ENCODE assay signal across 13 cellular contexts in genomic region chr16:70661918-70662641, GRCh38. TPM values are rescaled to one million over a fixed set of nuclear protein-coding genes. Genes with fewer than 3 reads are reported as not detected.
DNase-seq lines count a peak whose midpoint lies in the region; ATAC-seq and TF ChIP-seq lines count a peak whose summit lies in the region.
"Had no signal": no experiment of that assay in that cellular context is flagged by ENCODE, and none has a peak within 500 bp of the region (broad histone marks: within the 10 kb centered on the region; RNA-seq: fewer than 3 reads in every experiment).

No MANE protein-coding gene starts in this region.

- CTCF ChIA-PET in HEK293T (lab: Yijun Ruan, JAX): no interaction called here

- no peak overlapping the region for H3K4me3 ChIP-seq in fibroblast of pulmonary artery (replicated peaks; ENCODE audit: low read depth, low read length)

- no peak for TF ChIP-seq CTCF in fibroblast of pulmonary artery (IDR thresholded peaks at IDR 0.05; ENCODE audit: low read length, missing control alignments)

- DNase-seq in DMS 273 (lab: John Stamatoyannopoulos, UW; ENCODE audit: unreplicated experiment): peak; percentile 84
- peak; percentile 43 for DNase-seq in fibroblast of pulmonary artery (ENCODE audit: low read depth)
- DNase-seq in posterior vena cava (ENCODE audit: low spot score): peak; percentile 79
- DNase-seq in HEK293T (ENCODE audit: extremely low spot score): no peak
- no peak for DNase-seq in NCI-H1417 treated with DMSO at 0.1 percent for 48 hours (lab: John Stamatoyannopoulos, UW)
- DNase-seq: activated CD4-positive, alpha-beta T cell treated with anti-CD3 and anti-CD28 coated beads, Interleukin-2, amount 50 U/mL, for 48 hours; activated effector memory CD4-positive, alpha-beta T cell treated with Interleukin-2 at 50 U/mL for 16 hours; foreskin melanocyte; NCI-H2171; T1000 had no signal

- intact Hi-C loops in posterior vena cava (cut with DNase I): no loop called here

- POLR2A ChIA-PET in HEK293T (lab: Yijun Ruan, JAX): interaction anchor here (0.6 kb wide), 1 partner anchor 8 kb away, joined by 3 read pairs; no protein-coding TSS in a partner anchor

- peak; percentile 14 for ATAC-seq in SK-N-SH treated with all-trans-retinoic acid at 6 μM for 48 hours
- no peak for ATAC-seq in HG03097 (IDR thresholded peaks at IDR 0.05; ENCODE audit: low FRiP score, unreplicated experiment)
- ATAC-seq in HG03354 (IDR thresholded peaks at IDR 0.05; ENCODE audit: poor library complexity, severe bottlenecking, unreplicated experiment): no peak

TF ChIP-seq in SK-N-SH treated with all-trans-retinoic acid at 6 μM for 48 hours, 23 proteins besides CTCF, POLR2A, EP300 and RAD21:
- TF ChIP-seq RARB (CRISPR knock-in tag; IDR thresholded peaks at IDR 0.05): no peak

TF ChIP-seq in HEK293T, 16 proteins besides CTCF, POLR2A, EP300 and RAD21:
- TF ChIP-seq HDGF (IDR thresholded peaks at IDR 0.05; ENCODE audit: borderline replicate concordance): no peak
- no peak for TF ChIP-seq FOXA1 (IDR thresholded peaks at IDR 0.05)
- no peak for TF ChIP-seq SP1 (IDR thresholded peaks at IDR 0.05)
- no peak for TF ChIP-seq LEF1 (IDR thresholded peaks at IDR 0.05; ENCODE audit: borderline replicate concordance)
- no peak for TF ChIP-seq SUZ12 (IDR thresholded peaks at IDR 0.05)

RNA-seq across cellular contexts. Expression of gene IL34, which starts 15.7 kb away (rescaled TPM):
- 1 to 10 TPM; 4.0 to 4.3 TPM for total RNA-seq in posterior vena cava

RNA-seq across cellular contexts. Expression of gene MTSS2, which starts 23.8 kb away (rescaled TPM):
- total RNA-seq in posterior vena cava: 100 to 1,000 TPM; 116 to 145 TPM

Comparison
In these comparisons a context has a peak if more than half of its experiments do, and no peak if none do; other contexts are left out.
1. DNase-seq: peak in DMS 273 (single experiment), fibroblast of pulmonary artery (single experiment) and posterior vena cava (single experiment); none in HEK293T (single experiment) and NCI-H1417 treated with DMSO at 0.1 percent for 48 hours (single experiment).